In genomic region chr1:14928412-14928811, GRCh38 we compare ENCODE assay signal across 18 cellular contexts.
A peak's percentile ranks its signal among the peaks of the same experiment; 100 is the strongest.
DNase-seq lines count a peak whose midpoint lies in the region; ATAC-seq, FAIRE-seq and TF ChIP-seq lines count a peak whose summit lies in the region.
"Had no signal": no experiment of that assay in that cellular context is flagged by ENCODE, and none has a peak within 500 bp of the region (broad histone marks: within the 10 kb centered on the region; RNA-seq: fewer than 3 reads in every experiment).

No MANE protein-coding gene starts in this region.

- no peaks in the 10 kb centered on the region; a peak in 1 of 4 replicates for H3K79me2 ChIP-seq in H1 (ENCODE audit: control insufficient read depth in 1 of 2, insufficient read depth in 2 of 2, low read length in 2 of 2)

- TF ChIP-seq RAD21 in IMR-90 (IDR thresholded peaks at IDR 0.05; ENCODE audit: low read length) (no peak), H1 (IDR thresholded peaks at IDR 0.05 in 1 of 2, conservative IDR thresholded peaks at IDR 0.05 in 1 of 2; ENCODE audit: low read depth in 2 of 2, low read length in 2 of 2) (no peak)

- H3K4me1 ChIP-seq in IMR-90 (ENCODE audit: control insufficient read depth, insufficient read depth, low read length) (peaks cover 30% of the 10 kb centered on the region), H1 (replicated peaks in 1 of 4; ENCODE audit: control insufficient read depth in 3 of 4, insufficient read depth in 4 of 4, low read length in 3 of 4) (peaks cover 3 to 6% (median 3%) of the 10 kb centered on the region in 4 experiments; a peak in 6 of 7 replicates), testis (peaks cover 35% of the 10 kb centered on the region)

- no CpG with 5 or more reads among the region's 7 CpGs for WGBS in IMR-90 (ENCODE audit: extremely low coverage in 2 of 2, insufficient read length in 1 of 2), 2 experiments
- WGBS in H1 (ENCODE audit: extremely low coverage in 1 of 2, insufficient coverage in 1 of 2, insufficient read length in 1 of 2, insufficient replicate concordance in 2 of 2, low coverage in 1 of 2, low lambda C conversion rate in 2 of 2, missing lambda C conversion rate in 1 of 2), 2 experiments = 88% methylated on average over 5 of the region's 7 CpGs; no CpG with 5 or more reads in 1 of the 2 experiments
- WGBS in testis, 2 donors = 28 to 53% methylated on average over 7 of the region's 7 CpGs

- intact Hi-C loops in IMR-90 (cut with micrococcal nuclease) = loop anchor here (5.0 kb wide), 1 partner anchor 411 kb away; no protein-coding TSS in a partner anchor
- intact Hi-C loops in testis (cut with DNase I; ENCODE audit: low total_unique reads) = loop anchor here (10.0 kb wide), 1 partner anchor 96 kb away; no protein-coding TSS in a partner anchor

- H3K23ac ChIP-seq in IMR-90 (ENCODE audit: low read depth, low read length) = no peak overlapping the region
- H3K23ac ChIP-seq in H1 (ENCODE audit: insufficient read length) = no peak overlapping the region

- H3K4me3 ChIP-seq in IMR-90 (ENCODE audit: insufficient read depth, low read depth, low read length) (no peak overlapping the region), H1 (ENCODE audit: extremely low read depth in 1 of 4, insufficient read depth in 2 of 4, low read depth in 3 of 4, low read length in 4 of 4) (no peak overlapping the region), testis (no peak overlapping the region)
- H3K4me3 ChIP-seq: HAP-1, MG63, Peyer's patch had no signal

- no peak for TF ChIP-seq POLR2A in IMR-90 (IDR thresholded peaks at IDR 0.05; ENCODE audit: low read depth, low read length)
- TF ChIP-seq POLR2A in H1 (IDR thresholded peaks at IDR 0.05; ENCODE audit: control extremely low read depth in 1 of 2, low read depth in 2 of 2, low read length in 2 of 2) = no peak
- no peak for TF ChIP-seq POLR2A in testis (IDR thresholded peaks at IDR 0.05)

- H3K27me3 ChIP-seq in IMR-90 (ENCODE audit: control insufficient read depth, insufficient read depth, low read length) (no peaks in the 10 kb centered on the region), H1 (replicated peaks in 1 of 4; ENCODE audit: control insufficient read depth in 3 of 4, extremely low read depth in 1 of 4, insufficient read depth in 3 of 4, low read length in 3 of 4) (peaks cover 7 to 31% (median 25%) of the 10 kb centered on the region in 4 experiments), testis (no peaks in the 10 kb centered on the region)
- H3K27me3 ChIP-seq: MG63, Peyer's patch had no signal

- TF ChIP-seq EP300 in H1 (IDR thresholded peaks at IDR 0.05; ENCODE audit: borderline replicate concordance in 1 of 2, low read depth in 2 of 2, low read length in 2 of 2) = no peak

- H4K8ac ChIP-seq in IMR-90 (ENCODE audit: low read depth in 2 of 2, low read length in 2 of 2) = no peak overlapping the region
- no peak overlapping the region for H4K8ac ChIP-seq in H1 (ENCODE audit: extremely low read depth, insufficient read depth, low read length)

- H3K14ac ChIP-seq in IMR-90 (replicated peaks; ENCODE audit: low read depth, low read length) (no peak overlapping the region), H1 (ENCODE audit: insufficient read length) (no peak overlapping the region)

- ATAC-seq in IMR-90 (ENCODE audit: low read depth) (no peak), esophagus mucosa (no peak)

- BruUV-seq in IMR-90 (replicated peaks; lab: Mats Ljungman, UMichigan) = no TSS peak

- no peak overlapping the region for H2AK9ac ChIP-seq in IMR-90 (replicated peaks; ENCODE audit: low read depth, low read length, poor library complexity)

- H4K5ac ChIP-seq in IMR-90 (ENCODE audit: low read depth, low read length) (no peak overlapping the region), H1 (ENCODE audit: insufficient read length, low read depth, low read length) (no peak overlapping the region)

- H2AK5ac ChIP-seq in IMR-90 (ENCODE audit: low read depth, low read length) (peak overlapping the region; percentile 61), H1 (ENCODE audit: low read depth, low read length) (0 out of 2 replicates have a peak overlapping the region, but pooled peaks have one; percentile 39)

- H3K9me3 ChIP-seq in IMR-90 (ENCODE audit: control insufficient read depth, insufficient read depth, low read length) = no peaks in the 10 kb centered on the region
- no peaks in the 10 kb centered on the region for H3K9me3 ChIP-seq in H1 (ENCODE audit: insufficient read depth in 2 of 2, low read depth in 1 of 2, low read length in 1 of 2)
- H3K9me3 ChIP-seq in testis = no peaks in the 10 kb centered on the region
- H3K9me3 ChIP-seq: HAP-1, MG63, Peyer's patch, SK-N-SH had no signal

- H3K4me3 Mint-ChIP-seq in mesothelial cell of epicardium = no peak overlapping the region
- H3K4me3 Mint-ChIP-seq: CD4-positive, alpha-beta T cell had no signal

- H3K79me1 ChIP-seq in IMR-90 (ENCODE audit: low read depth in 1 of 2, low read length in 2 of 2) (peaks cover 14 to 63% of the 10 kb centered on the region in 2 experiments), H1 (ENCODE audit: low read depth, low read length) (no peaks in the 10 kb centered on the region)

- CTCF ChIA-PET in IMR-90 (lab: Yijun Ruan, JAX) = no interaction called here
- CTCF ChIA-PET in H1 (lab: Charles Lee; ENCODE audit: partially characterized antibody) = interaction anchor here (1.0 to 1.7 kb wide), 3 partner anchors 12 to 99 kb away, joined by 3 to 6 read pairs (median 4); no protein-coding TSS in a partner anchor

- H3K9me3 Mint-ChIP-seq in mesothelial cell of epicardium = no peaks in the 10 kb centered on the region
- H3K9me3 Mint-ChIP-seq: CD4-positive, alpha-beta T cell had no signal

- dilution Hi-C loops in IMR-90 (cut with HindIII; ENCODE audit: low sequenced_read_pairs, unreplicated experiment) = no loop called here

- H3K23me2 ChIP-seq in H1 (ENCODE audit: low read depth, low read length) = peaks cover 3% of the 10 kb centered on the region; the same call in 1 of the 2 replicates

- H3K27ac Mint-ChIP-seq in mesothelial cell of epicardium = peak overlapping the region; percentile 88
- H3K27ac Mint-ChIP-seq: CD4-positive, alpha-beta T cell had no signal

- no peak overlapping the region for H3K56ac ChIP-seq in IMR-90 (ENCODE audit: extremely low read depth, insufficient read depth, low read length)
- no peak overlapping the region for H3K56ac ChIP-seq in H1 (replicated peaks; ENCODE audit: insufficient read length, low read depth, low read length)

- H2BK120ac ChIP-seq in IMR-90 (ENCODE audit: low read depth, low read length) = peak overlapping the region; percentile 28
- no peak overlapping the region for H2BK120ac ChIP-seq in H1 (replicated peaks; ENCODE audit: low read depth, low read length)

- in situ Hi-C loops in IMR-90 (cut with MboI; ENCODE audit: low sequenced_read_pairs) = loop anchor here (5.0 to 25.0 kb wide), 2 partner anchors 99 to 1166 kb away; no protein-coding TSS in a partner anchor

- POLR2A ChIA-PET in IMR-90 (lab: Charles Lee; ENCODE audit: unreplicated experiment) = no interaction called here
- POLR2A ChIA-PET in H1 (lab: Charles Lee; ENCODE audit: partially characterized antibody) = interaction anchor here (1.0 kb wide), 1 partner anchor 34 kb away, joined by 3 read pairs; no protein-coding TSS in a partner anchor

- H4K91ac ChIP-seq in IMR-90 (ENCODE audit: insufficient read depth, low read depth, low read length) (0 out of 2 replicates have a peak overlapping the region, but pooled peaks have one; percentile 40), H1 (replicated peaks; ENCODE audit: insufficient read length, low read length) (no peak overlapping the region)

- H4K20me1 ChIP-seq in IMR-90 (ENCODE audit: insufficient read depth, low read length) (peaks cover 10% of the 10 kb centered on the region), H1 (replicated peaks in 1 of 2; ENCODE audit: control insufficient read depth in 1 of 2, insufficient read depth in 2 of 2, low read length in 2 of 2) (peaks cover 8 to 12% of the 10 kb centered on the region in 2 experiments)

- H3K4ac ChIP-seq in IMR-90 (ENCODE audit: low read depth, low read length) (peak overlapping the region; percentile 8; the same call in 1 of the 2 replicates), H1 (replicated peaks; ENCODE audit: insufficient read length, low read depth, low read length) (no peak overlapping the region)

- peaks cover 1% of the 10 kb centered on the region for H3K27me3 Mint-ChIP-seq in mesothelial cell of epicardium (ENCODE audit: low read depth)

- DNase-seq in IMR-90 (no peak), H1 (ENCODE audit: low read depth in 1 of 2, low spot score in 2 of 2) (no peak), mesothelial cell of epicardium (ENCODE audit: low spot score in 2 of 2, unreplicated experiment in 2 of 2) (no peak), testis (peak; percentile 60), NCI-H774 (lab: John Stamatoyannopoulos, UW) (no peak), HuH-7.5 (ENCODE audit: low spot score) (no peak)
- DNase-seq: Calu3; CD4-positive, alpha-beta T cell; MG63; NCI-H1092 treated with DMSO at 0.1 percent for 48 hours; NCI-H2081 treated with DMSO at 0.1 percent for 48 hours; NCI-H510A treated with DMSO at 0.1 percent for 48 hours; Peyer's patch; Right ventricle myocardium superior; SK-N-SH had no signal

- H2AFZ ChIP-seq in IMR-90 (replicated peaks; ENCODE audit: low read length, poor library complexity) (no peak overlapping the region), H1 (ENCODE audit: low read length) (no peak overlapping the region)

- peaks cover 24% of the 10 kb centered on the region for H3K9me1 ChIP-seq in IMR-90 (ENCODE audit: insufficient read depth, low read length)

- H2BK20ac ChIP-seq in IMR-90 (ENCODE audit: low read depth, low read length) (no peak overlapping the region), H1 (ENCODE audit: low read length) (no peak overlapping the region)

- H3K4me1 Mint-ChIP-seq in mesothelial cell of epicardium = peaks cover 64% of the 10 kb centered on the region

- no peaks in the 10 kb centered on the region for H3K36me3 Mint-ChIP-seq in mesothelial cell of epicardium

- FAIRE-seq in H1 (lab: Jason Lieb, UNC) = no peak

- H2BK15ac ChIP-seq in IMR-90 (ENCODE audit: low read depth, low read length) (0 out of 3 replicates have a peak overlapping the region, but pooled peaks have one; percentile 55), H1 (ENCODE audit: low read length) (no peak overlapping the region)

- H2BK12ac ChIP-seq in H1 (ENCODE audit: low read depth, low read length) = no peak overlapping the region

- H3K18ac ChIP-seq in IMR-90 (ENCODE audit: low read depth, low read length) (no peak overlapping the region), H1 (ENCODE audit: extremely low read depth, low read length) (no peak overlapping the region)

- H2BK5ac ChIP-seq in IMR-90 (ENCODE audit: low read depth, low read length, poor library complexity, severe bottlenecking) (no peak overlapping the region), H1 (ENCODE audit: low read depth, low read length) (no peak overlapping the region)

- H3K36me3 ChIP-seq in IMR-90 (ENCODE audit: control insufficient read depth, insufficient read depth, low read length) (no peaks in the 10 kb centered on the region), H1 (ENCODE audit: control insufficient read depth in 2 of 4, insufficient read depth in 4 of 4, low read length in 3 of 4) (no peaks in the 10 kb centered on the region), testis (ENCODE audit: low read depth, missing control alignments) (no peaks in the 10 kb centered on the region)
- H3K36me3 ChIP-seq: HAP-1, MG63, Peyer's patch had no signal

- H3K9ac ChIP-seq in IMR-90 (ENCODE audit: low read depth, low read length) (no peak overlapping the region), H1 (replicated peaks in 1 of 4; ENCODE audit: extremely low read depth in 1 of 4, low read depth in 3 of 4, low read length in 3 of 4) (no peak overlapping the region)
- H3K9ac ChIP-seq: KMS-11, SK-N-SH had no signal

- peak overlapping the region; percentile 9; the same call in 1 of the 2 replicates for H3K27ac ChIP-seq in IMR-90 (ENCODE audit: insufficient read depth, low read length)
- H3K27ac ChIP-seq in H1 (ENCODE audit: low read depth, low read length) = no peak overlapping the region
- H3K27ac ChIP-seq in testis = peak overlapping the region in 1 of 2 donors; percentile 41
- H3K27ac ChIP-seq: KMS-11, Peyer's patch had no signal

- H3K4me2 ChIP-seq in IMR-90 (ENCODE audit: low read depth, low read length) (no peak overlapping the region), H1 (ENCODE audit: insufficient read depth in 1 of 2, low read depth in 2 of 2, low read length in 2 of 2) (no peak overlapping the region)
- H3K4me2 ChIP-seq: KMS-11, SK-N-SH had no signal

- TF ChIP-seq CTCF in IMR-90 (conservative IDR thresholded peaks at IDR 0.05; ENCODE audit: low read depth, low read length) (no peak), H1 (IDR thresholded peaks at IDR 0.05; ENCODE audit: control extremely low read depth in 1 of 3, insufficient read depth in 1 of 3, low read depth in 1 of 3, low read length in 3 of 3) (no peak), mesothelial cell of epicardium (IDR thresholded peaks at IDR 0.05; ENCODE audit: unreplicated experiment) (no peak), testis (IDR thresholded peaks at IDR 0.05) (no peak)
